Comparison of ENCODE assay signal across 8 cellular contexts in the genomic region with DNA sequence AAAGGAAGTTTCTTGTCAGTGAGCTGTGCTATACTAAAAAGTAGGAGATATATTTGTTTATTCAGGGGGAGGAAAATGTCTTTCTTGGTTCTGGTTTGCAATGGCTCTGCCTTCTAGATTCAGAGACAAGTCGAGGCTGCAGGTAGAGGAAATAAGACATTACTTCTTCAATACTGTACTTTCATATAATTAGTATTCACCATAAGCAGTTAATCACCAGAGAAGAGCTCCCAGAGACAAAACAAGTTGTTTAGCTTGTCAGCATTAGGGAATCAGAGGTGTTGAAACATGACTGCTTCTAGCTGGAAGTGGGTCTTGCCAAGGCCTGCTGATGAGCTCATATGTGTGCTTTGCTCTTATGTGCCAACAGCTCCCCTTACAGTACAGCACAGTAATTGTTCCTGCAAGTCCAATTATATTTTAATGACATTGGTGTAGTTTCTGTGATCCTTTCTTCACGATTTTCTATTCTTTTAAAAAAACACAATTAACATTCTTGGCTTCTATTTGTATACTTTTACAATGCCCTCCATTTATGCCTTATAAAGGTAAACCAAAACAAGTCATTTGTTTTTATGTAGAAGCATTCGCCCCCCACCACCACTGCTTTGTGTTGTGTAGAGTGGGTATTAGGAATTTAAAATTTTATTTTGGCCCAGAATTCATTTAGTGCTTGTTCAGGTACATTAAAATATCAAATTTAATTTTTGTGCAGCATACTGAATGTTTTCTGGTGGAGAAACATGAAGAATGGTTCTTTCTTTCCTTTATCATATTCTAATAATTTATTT.
DNase-seq lines count a peak whose midpoint lies in the region; ATAC-seq and TF ChIP-seq lines count a peak whose summit lies in the region.

No MANE protein-coding gene starts in this region.

- peaks cover 3% of the 10 kb centered on the region for H3K4me1 ChIP-seq in ectodermal cell (ENCODE audit: control insufficient read depth, insufficient read depth, low read length)
- peaks cover 0 to 11% (median 0%) of the 10 kb centered on the region in 4 donors for H3K4me1 ChIP-seq in right lobe of liver

- no peaks in the 10 kb centered on the region for H3K27me3 Mint-ChIP-seq in T-helper 2 cell treated with Interferon-gamma antibody and Interleukin-4, amounts not matched to agents 5 μg/mL and 100 μg/mL, for 36 hours (ENCODE audit: low read depth)

- H3K36me3 ChIP-seq in ectodermal cell (ENCODE audit: control insufficient read depth, insufficient read depth, low read length) (no peaks in the 10 kb centered on the region), right lobe of liver (no peaks in the 10 kb centered on the region)

- DNase-seq in CD1c-positive myeloid dendritic cell (ENCODE audit: extremely low spot score): peak; percentile 70
- DNase-seq in NCI-H2029 treated with DMSO at 0.1 percent for 48 hours (lab: John Stamatoyannopoulos, UW): peak; percentile 96
- DNase-seq in T-helper 2 cell treated with Interferon-gamma antibody and Interleukin-4, amounts not matched to agents 5 μg/mL and 100 μg/mL, for 36 hours (ENCODE audit: low spot score): peak; percentile 13
- DNase-seq in right lobe of liver: peak; percentile 59 to 83 (median 70)
- DNase-seq in substantia nigra (lab: John Stamatoyannopoulos, UW): peak in 40 of 49 donors; percentile 2 to 80 (median 42)

- no peaks in the 10 kb centered on the region for H3K9me3 ChIP-seq in ectodermal cell (ENCODE audit: control insufficient read depth, low read length)
- H3K9me3 ChIP-seq in right lobe of liver: no peaks in the 10 kb centered on the region

- peak; percentile 75 to 83 (median 80) for TF ChIP-seq CTCF in right lobe of liver (IDR thresholded peaks at IDR 0.05)

- no peak overlapping the region for H3K4me3 Mint-ChIP-seq in T-helper 2 cell treated with Interferon-gamma antibody and Interleukin-4, amounts not matched to agents 5 μg/mL and 100 μg/mL, for 36 hours

- no peak for TF ChIP-seq POLR2A in right lobe of liver (IDR thresholded peaks at IDR 0.05)

- no peaks in the 10 kb centered on the region for H3K27me3 ChIP-seq in ectodermal cell (ENCODE audit: control insufficient read depth, insufficient read depth, low read length, poor library complexity, severe bottlenecking)
- no peaks in the 10 kb centered on the region for H3K27me3 ChIP-seq in right lobe of liver

- intact Hi-C loops in right lobe of liver (cut with DNase I): no loop called here

- no peak overlapping the region for H3K27ac Mint-ChIP-seq in T-helper 2 cell treated with Interferon-gamma antibody and Interleukin-4, amounts not matched to agents 5 μg/mL and 100 μg/mL, for 36 hours

- H3K4me3 ChIP-seq in ectodermal cell (ENCODE audit: insufficient read depth, low read depth, low read length): no peak overlapping the region
- no peak overlapping the region for H3K4me3 ChIP-seq in right lobe of liver

- peak; percentile 83 for ATAC-seq in GM18858 (IDR thresholded peaks at IDR 0.05; ENCODE audit: unreplicated experiment)
- ATAC-seq in HG03045 (IDR thresholded peaks at IDR 0.05; ENCODE audit: unreplicated experiment): peak; percentile 82
- peak; percentile 99 to 100 (median 100) for ATAC-seq in right lobe of liver

- H3K9me3 Mint-ChIP-seq in T-helper 2 cell treated with Interferon-gamma antibody and Interleukin-4, amounts not matched to agents 5 μg/mL and 100 μg/mL, for 36 hours: no peaks in the 10 kb centered on the region

- H3K4me1 Mint-ChIP-seq in T-helper 2 cell treated with Interferon-gamma antibody and Interleukin-4, amounts not matched to agents 5 μg/mL and 100 μg/mL, for 36 hours (ENCODE audit: low read depth): peaks cover 5% of the 10 kb centered on the region

- H3K27ac ChIP-seq in ectodermal cell (ENCODE audit: insufficient read depth, low read depth, low read length, poor library complexity, severe bottlenecking) (peak overlapping the region; percentile 32), right lobe of liver (peak overlapping the region; percentile 17 to 59 (median 30)), substantia nigra (ENCODE audit: low read depth, low read length, poor library complexity, severe bottlenecking) (no peak overlapping the region)

- WGBS in ectodermal cell, 2 experiments: 17 to 45% methylated on average over 1 to 2 of the region's 3 CpGs
- WGBS in right lobe of liver (ENCODE audit: insufficient coverage, low coverage, low lambda C conversion rate, missing lambda C conversion rate): 39% methylated on average over 3 of the region's 3 CpGs

- H3K36me3 Mint-ChIP-seq in T-helper 2 cell treated with Interferon-gamma antibody and Interleukin-4, amounts not matched to agents 5 μg/mL and 100 μg/mL, for 36 hours (ENCODE audit: low read depth): no peaks in the 10 kb centered on the region

Comparison
In these comparisons a context has a peak if more than half of its experiments do, and no peak if none do; other contexts are left out.
1. DNase-seq: peak in every context shown above with its lines; median percentile 96 in NCI-H2029 treated with DMSO at 0.1 percent for 48 hours; 70 in CD1c-positive myeloid dendritic cell; 70 in right lobe of liver; 42 in substantia nigra; 13 in T-helper 2 cell treated with Interferon-gamma antibody and Interleukin-4, amounts not matched to agents 5 μg/mL and 100 μg/mL, for 36 hours.